Comparison of ENCODE assay signal across 8 cellular contexts in the genomic region with DNA sequence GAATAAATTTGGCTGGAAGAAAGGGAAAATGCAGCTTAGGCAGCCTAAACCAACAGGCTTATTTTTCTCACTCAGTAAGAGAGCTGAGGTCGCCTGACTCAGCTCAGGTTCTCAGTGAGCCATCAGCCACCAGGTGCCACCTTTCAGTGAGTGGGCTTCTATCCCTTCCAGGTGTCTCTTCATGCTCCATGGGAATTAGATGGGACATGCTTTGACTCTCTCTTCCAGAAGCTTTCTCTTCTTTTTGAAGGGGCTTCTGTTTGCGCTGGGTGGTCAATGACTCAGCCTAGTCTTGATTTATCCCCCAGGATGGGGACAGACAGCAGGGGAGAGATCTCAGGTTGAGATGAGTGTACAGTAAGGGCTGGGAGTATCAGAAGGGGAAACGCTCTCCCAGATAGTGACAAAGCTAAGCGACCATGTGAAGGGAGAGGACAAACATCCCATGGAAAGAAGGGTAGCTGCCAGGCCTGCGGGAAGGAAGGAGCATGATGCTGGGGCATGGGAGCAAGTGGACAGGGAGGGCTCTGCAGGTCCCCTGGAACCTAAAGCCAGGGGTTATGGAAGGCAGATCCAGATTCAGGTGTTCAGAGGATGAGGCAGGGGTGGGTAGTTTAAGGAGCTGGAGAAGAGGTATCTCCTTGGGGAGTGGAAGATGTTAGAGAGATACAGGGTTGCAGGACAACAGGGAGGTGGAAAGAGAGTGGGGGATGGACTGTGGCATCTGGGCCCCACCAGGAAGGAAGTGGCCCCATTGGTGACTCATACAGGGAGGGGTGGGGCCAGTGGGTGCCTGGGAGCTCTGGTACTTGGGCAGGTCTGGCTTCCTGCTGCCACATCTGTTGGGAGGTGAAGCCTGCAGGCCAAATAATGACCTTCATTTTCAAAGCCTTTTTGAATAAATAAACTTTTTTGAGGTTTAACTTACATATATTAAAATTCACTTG. TPM values are rescaled to one million over a fixed set of nuclear protein-coding genes. Genes with fewer than 3 reads are reported as not detected.
DNase-seq lines count a peak whose midpoint lies in the region; ATAC-seq, FAIRE-seq and TF ChIP-seq lines count a peak whose summit lies in the region.

No MANE protein-coding gene starts in this region.

- no peaks in the 10 kb centered on the region for H3K36me3 ChIP-seq in kidney epithelial cell (ENCODE audit: control insufficient read depth, insufficient read depth, low read length)

- DNase-seq in Calu3 (peak; percentile 97), HL-60 (ENCODE audit: low read depth in 1 of 2, low spot score in 1 of 2) (peak; percentile 86 to 93), astrocyte of the hippocampus (ENCODE audit: low read depth, low spot score) (peak; percentile 68), kidney epithelial cell (ENCODE audit: low read depth) (peak; percentile 52), D721Med (ENCODE audit: insufficient read length, low spot score) (no peak)
- DNase-seq in stimulated activated CD4-positive, alpha-beta T cell treated with anti-CD3 and anti-CD28 coated beads, Interleukin-4, amount 100 ng/mL, for 48 hours (ENCODE audit: low read depth in 2 of 2): peak; percentile 65 to 80

- H3K27ac ChIP-seq in HL-60 (replicated peaks): peak overlapping the region; percentile 77

- TSS peak; percentile 93 for BruUV-seq in Calu3 (replicated peaks; lab: Mats Ljungman, UMichigan)

- CTCF ChIA-PET in Calu3 (lab: Charles Lee): interaction anchor here (0.6 to 4.0 kb wide), 15 partner anchors 10 to 274 kb away, joined by 3 to 23 read pairs (median 3); a partner anchor contains a TSS

- H3K4me3 ChIP-seq in HL-60 (replicated peaks; ENCODE audit: insufficient read depth, low read length) (no peak overlapping the region), kidney epithelial cell (ENCODE audit: low read depth, low read length) (no peak overlapping the region)

- H3K27me3 Mint-ChIP-seq in Calu3 (ENCODE audit: unreplicated experiment): no peaks in the 10 kb centered on the region
- H3K27me3 Mint-ChIP-seq in T-helper 1 cell treated with Interleukin-12 subunit alpha and Interleukin-12 subunit beta and Interleukin-4 antibody, amounts not matched to agents 30 μg/mL and 1 μg/mL, for 36 hours (ENCODE audit: low read depth): no peaks in the 10 kb centered on the region

- no peaks in the 10 kb centered on the region for H3K9me3 Mint-ChIP-seq in Calu3 (ENCODE audit: low read depth, unreplicated experiment)
- no peaks in the 10 kb centered on the region for H3K9me3 Mint-ChIP-seq in T-helper 1 cell treated with Interleukin-12 subunit alpha and Interleukin-12 subunit beta and Interleukin-4 antibody, amounts not matched to agents 30 μg/mL and 1 μg/mL, for 36 hours

- peak; percentile 76 for ATAC-seq in GM19463 (IDR thresholded peaks at IDR 0.05; ENCODE audit: unreplicated experiment)

- H3K27me3 ChIP-seq in HL-60 (ENCODE audit: insufficient read depth, poor library complexity, severe bottlenecking) (no peaks in the 10 kb centered on the region), kidney epithelial cell (ENCODE audit: control insufficient read depth, insufficient read depth, low read length) (no peaks in the 10 kb centered on the region)

- H3K36me3 Mint-ChIP-seq in Calu3 (ENCODE audit: insufficient read depth, unreplicated experiment): peaks cover 59% of the 10 kb centered on the region
- peaks cover 44% of the 10 kb centered on the region for H3K36me3 Mint-ChIP-seq in T-helper 1 cell treated with Interleukin-12 subunit alpha and Interleukin-12 subunit beta and Interleukin-4 antibody, amounts not matched to agents 30 μg/mL and 1 μg/mL, for 36 hours (ENCODE audit: low read depth)

- H3K27ac Mint-ChIP-seq in Calu3 (ENCODE audit: unreplicated experiment): peak overlapping the region; percentile 94
- peak overlapping the region; percentile 99 for H3K27ac Mint-ChIP-seq in T-helper 1 cell treated with Interleukin-12 subunit alpha and Interleukin-12 subunit beta and Interleukin-4 antibody, amounts not matched to agents 30 μg/mL and 1 μg/mL, for 36 hours

- TF ChIP-seq CTCF in Calu3 (IDR thresholded peaks at IDR 0.05; ENCODE audit: unreplicated experiment) (no peak), HL-60 (IDR thresholded peaks at IDR 0.05; ENCODE audit: insufficient read depth, low read length) (no peak), kidney epithelial cell (IDR thresholded peaks at IDR 0.05; ENCODE audit: insufficient read depth, low read length, poor library complexity, severe bottlenecking) (no peak), D721Med (IDR thresholded peaks at IDR 0.05; ENCODE audit: insufficient read depth, missing control alignments) (no peak)

- intact Hi-C loops in Calu3 (cut with micrococcal nuclease; ENCODE audit: unreplicated experiment): loop anchor here (2.0 to 5.0 kb wide), 3 partner anchors 32 to 112 kb away; a partner anchor contains a TSS

- peak overlapping the region; percentile 33 for H3K4me3 Mint-ChIP-seq in Calu3 (ENCODE audit: low read depth, unreplicated experiment)
- H3K4me3 Mint-ChIP-seq in T-helper 1 cell treated with Interleukin-12 subunit alpha and Interleukin-12 subunit beta and Interleukin-4 antibody, amounts not matched to agents 30 μg/mL and 1 μg/mL, for 36 hours: peak overlapping the region; percentile 83

- FAIRE-seq in D721Med (lab: Jason Lieb, UNC): no peak

- peaks cover 67% of the 10 kb centered on the region for H3K4me1 Mint-ChIP-seq in Calu3 (ENCODE audit: low read depth, unreplicated experiment)
- peaks cover 64% of the 10 kb centered on the region for H3K4me1 Mint-ChIP-seq in T-helper 1 cell treated with Interleukin-12 subunit alpha and Interleukin-12 subunit beta and Interleukin-4 antibody, amounts not matched to agents 30 μg/mL and 1 μg/mL, for 36 hours (ENCODE audit: low read depth)

RNA-seq across cellular contexts. Expression of a gene that starts 32.5 kb away (rescaled TPM):
- total RNA-seq in Calu3 (2022) (100 and 105 TPM in 2 replicates), kidney epithelial cell (61.2 and 65.2 TPM in 2 replicates)

RNA-seq across cellular contexts. Expression of a gene that starts 56.9 kb away (rescaled TPM):
- total RNA-seq in Calu3 (2022) (115 and 128 TPM in 2 replicates), kidney epithelial cell (159 and 201 TPM in 2 replicates)
